Comparison of ENCODE assay signal across 25 cellular contexts in the genomic region with DNA sequence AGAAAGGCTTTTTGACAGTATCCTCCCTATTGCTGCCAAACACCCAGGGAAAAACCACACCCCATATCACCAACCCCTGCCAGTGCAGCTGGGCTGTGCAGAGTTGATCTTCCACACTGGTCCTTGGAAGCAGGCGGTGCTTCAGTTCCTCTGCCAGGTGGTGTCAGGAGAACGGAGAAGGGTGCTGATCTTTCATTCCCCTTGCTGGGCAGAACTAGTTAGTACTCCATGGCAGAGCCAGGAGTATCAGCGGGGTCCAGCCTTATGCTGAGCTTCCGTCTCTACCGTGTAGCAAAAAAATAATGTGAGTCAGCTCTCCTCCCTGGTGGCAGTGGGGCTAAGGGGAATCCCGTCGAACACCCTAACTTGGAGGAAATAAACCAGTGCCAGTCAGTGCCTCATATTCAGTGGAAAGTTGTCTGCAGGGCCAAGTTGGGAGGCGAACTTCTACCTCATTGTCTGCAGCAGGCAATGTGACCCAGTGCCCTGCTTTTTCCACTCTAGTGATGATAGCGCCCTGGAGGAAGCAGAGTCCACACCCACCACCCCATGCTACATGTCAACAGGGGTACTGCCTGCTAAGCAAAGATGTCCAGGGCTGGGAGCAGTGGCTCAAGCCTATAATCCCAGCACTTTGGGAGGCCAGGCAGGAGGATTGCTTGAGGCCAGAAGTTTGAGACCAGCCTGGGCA.
DNase-seq lines count a peak whose midpoint lies in the region; ATAC-seq, FAIRE-seq and TF ChIP-seq lines count a peak whose summit lies in the region.
"Had no signal": no experiment of that assay in that cellular context is flagged by ENCODE, and none has a peak within 500 bp of the region (broad histone marks: within the 10 kb centered on the region; RNA-seq: fewer than 3 reads in every experiment).

No MANE protein-coding gene starts in this region.

- peak overlapping the region; percentile 47 for H4K91ac ChIP-seq in H1 (replicated peaks; ENCODE audit: insufficient read length, low read length)

- no peak overlapping the region for H3K56ac ChIP-seq in H1 (replicated peaks; ENCODE audit: insufficient read length, low read depth, low read length)

- FAIRE-seq in H1 (lab: Jason Lieb, UNC): no peak
- FAIRE-seq: HTR-8/SVneo had no signal

- H3K4me1 ChIP-seq in HEK293 (ENCODE audit: control insufficient read depth, insufficient read depth, low read length) (peaks cover 55% of the 10 kb centered on the region), H1 (replicated peaks in 1 of 4; ENCODE audit: control insufficient read depth in 3 of 4, insufficient read depth in 4 of 4, low read length in 3 of 4) (no peaks in the 10 kb centered on the region; a peak in 1 of 7 replicates)
- H3K4me1 ChIP-seq: colonic mucosa had no signal

- no peak overlapping the region for H2AFZ ChIP-seq in H1 (ENCODE audit: low read length)

- CTCF ChIA-PET in HEK293 (lab: Yijun Ruan, JAX) (interaction anchor here (0.7 kb wide), 1 partner anchor 25 kb away, joined by 4 read pairs; no protein-coding TSS in a partner anchor), H1 (lab: Charles Lee; ENCODE audit: partially characterized antibody) (interaction anchor here (1.1 to 1.4 kb wide), 2 partner anchors 8 to 30 kb away, joined by 3 read pairs; no protein-coding TSS in a partner anchor)

- no peak overlapping the region for H3K23ac ChIP-seq in H1 (ENCODE audit: insufficient read length)

- H3K9me3 ChIP-seq in HEK293 (ENCODE audit: control insufficient read depth, insufficient read depth, low read depth, low read length) (no peaks in the 10 kb centered on the region), H1 (ENCODE audit: insufficient read depth in 2 of 2, low read depth in 1 of 2, low read length in 1 of 2) (no peaks in the 10 kb centered on the region)
- H3K9me3 ChIP-seq: colonic mucosa, SK-N-SH, testis had no signal

- DNase-seq in Caki2 (ENCODE audit: low read depth): peak; percentile 12
- no peak for DNase-seq in H1 (ENCODE audit: low read depth in 1 of 2, low spot score in 2 of 2)
- DNase-seq in omental fat pad (ENCODE audit: low spot score): no peak
- no peak for DNase-seq in caudate nucleus (lab: John Stamatoyannopoulos, UW)
- DNase-seq in activated CD4-positive, alpha-beta T cell treated with anti-CD3 and anti-CD28 coated beads for 1 hour: no peak
- DNase-seq: activated CD4-positive, alpha-beta T cell treated with anti-CD3 and anti-CD28 coated beads, Interleukin-2, amount 50 U/mL, for 1 hour; activated CD8-positive, alpha-beta memory T cell treated with anti-CD3 and anti-CD28 coated beads, Interleukin-2, amount 50 U/mL, for 4 hours; brain microvascular endothelial cell; CD4-positive, alpha-beta memory T cell; colonic mucosa; KG1; mesendoderm; MV-4-11; naive thymus-derived CD4-positive, alpha-beta T cell; NCI-H187; NCI-H446 treated with DMSO at 0.1 percent for 48 hours; SK-N-SH; stimulated activated CD4-positive, alpha-beta T cell treated with anti-CD3 and anti-CD28 coated beads, Interleukin-1b, Interleukin-23, amount 100 ng/mL, for 48 hours; stimulated activated naive B cell treated with anti-CD40 and anti-IgM and Interleukin-4, amounts not matched to agents 10 μg/mL and 1 μg/mL and 100 μg/mL, for 72 hours had no signal

- no peak overlapping the region for H4K8ac ChIP-seq in H1 (ENCODE audit: extremely low read depth, insufficient read depth, low read length)

- H2BK20ac ChIP-seq in H1 (ENCODE audit: low read length): no peak overlapping the region

- peaks cover 5% of the 10 kb centered on the region; the same call in 1 of the 2 replicates for H3K79me1 ChIP-seq in H1 (ENCODE audit: low read depth, low read length)

- H2AK5ac ChIP-seq in H1 (ENCODE audit: low read depth, low read length): no peak overlapping the region

- no peak overlapping the region for H3K4me2 ChIP-seq in H1 (ENCODE audit: insufficient read depth in 1 of 2, low read depth in 2 of 2, low read length in 2 of 2)
- H3K4me2 ChIP-seq: SK-N-SH had no signal

- H3K4me3 ChIP-seq in HEK293 (ENCODE audit: low read depth, low read length) (no peak overlapping the region), H1 (ENCODE audit: extremely low read depth in 1 of 4, insufficient read depth in 2 of 4, low read depth in 3 of 4, low read length in 4 of 4) (no peak overlapping the region)
- H3K4me3 ChIP-seq: colonic mucosa, testis had no signal

- H4K5ac ChIP-seq in H1 (ENCODE audit: insufficient read length, low read depth, low read length): no peak overlapping the region

- no peaks in the 10 kb centered on the region; a peak in 1 of 7 replicates for H3K27me3 ChIP-seq in H1 (replicated peaks in 1 of 4; ENCODE audit: control insufficient read depth in 3 of 4, extremely low read depth in 1 of 4, insufficient read depth in 3 of 4, low read length in 3 of 4)
- H3K27me3 ChIP-seq: brain microvascular endothelial cell, colonic mucosa, testis had no signal

- peak overlapping the region; percentile 45; the same call in 1 of the 2 replicates for H3K27ac ChIP-seq in HEK293 (ENCODE audit: extremely low read depth, low read depth, low read length)
- H3K27ac ChIP-seq in H1 (ENCODE audit: low read depth, low read length): no peak overlapping the region
- H3K27ac ChIP-seq in caudate nucleus (ENCODE audit: low read depth, low read length): no peak overlapping the region
- H3K27ac ChIP-seq: brain microvascular endothelial cell, colonic mucosa, RWPE1, testis, VCaP had no signal

- TF ChIP-seq EP300 in H1 (IDR thresholded peaks at IDR 0.05; ENCODE audit: borderline replicate concordance in 1 of 2, low read depth in 2 of 2, low read length in 2 of 2): no peak

- no peak overlapping the region for H3K18ac ChIP-seq in H1 (ENCODE audit: extremely low read depth, low read length)

- H2BK5ac ChIP-seq in H1 (ENCODE audit: low read depth, low read length): no peak overlapping the region

- no peak for TF ChIP-seq RAD21 in H1 (IDR thresholded peaks at IDR 0.05 in 1 of 2, conservative IDR thresholded peaks at IDR 0.05 in 1 of 2; ENCODE audit: low read depth in 2 of 2, low read length in 2 of 2)

- no peak overlapping the region for H3K4ac ChIP-seq in H1 (replicated peaks; ENCODE audit: insufficient read length, low read depth, low read length)

- H3K9ac ChIP-seq in H1 (replicated peaks in 1 of 4; ENCODE audit: extremely low read depth in 1 of 4, low read depth in 3 of 4, low read length in 3 of 4): no peak overlapping the region
- H3K9ac ChIP-seq: SK-N-SH had no signal

- in situ Hi-C loops in Caki2 (cut with HindIII; ENCODE audit: low pct_unique_long_range_greater_than_20kb, low sequenced_read_pairs): no loop called here

- peaks cover 0 to 3% of the 10 kb centered on the region in 2 experiments for H4K20me1 ChIP-seq in H1 (replicated peaks in 1 of 2; ENCODE audit: control insufficient read depth in 1 of 2, insufficient read depth in 2 of 2, low read length in 2 of 2)

- POLR2A ChIA-PET in HEK293 (lab: Yijun Ruan, JAX) (interaction anchor here (0.5 to 1.2 kb wide), 3 partner anchors 10 to 162 kb away, joined by 3 read pairs; no protein-coding TSS in a partner anchor), H1 (lab: Charles Lee; ENCODE audit: partially characterized antibody) (interaction anchor here (1.2 kb wide), 1 partner anchor 11 kb away, joined by 3 read pairs; no protein-coding TSS in a partner anchor)

- TF ChIP-seq CTCF in HEK293 (tag by site-specific recombination; IDR thresholded peaks at IDR 0.05) (no peak), H1 (IDR thresholded peaks at IDR 0.05; ENCODE audit: control extremely low read depth in 1 of 3, insufficient read depth in 1 of 3, low read depth in 1 of 3, low read length in 3 of 3) (no peak), omental fat pad (IDR thresholded peaks at IDR 0.05) (no peak)

- ATAC-seq in omental fat pad (ENCODE audit: low FRiP score): peak; percentile 62
- ATAC-seq in GM21619 (IDR thresholded peaks at IDR 0.05; ENCODE audit: unreplicated experiment): no peak
- ATAC-seq: naive thymus-derived CD4-positive, alpha-beta T cell; stimulated activated naive B cell treated with anti-CD40 and anti-IgM and Interleukin-4, amounts not matched to agents 10 μg/mL and 1 μg/mL and 100 μg/mL, for 72 hours had no signal

- no peaks in the 10 kb centered on the region for H3K23me2 ChIP-seq in H1 (ENCODE audit: low read depth, low read length)

- TF ChIP-seq POLR2A in H1 (IDR thresholded peaks at IDR 0.05; ENCODE audit: control extremely low read depth in 1 of 2, low read depth in 2 of 2, low read length in 2 of 2): no peak

- no peak overlapping the region for H3K14ac ChIP-seq in H1 (ENCODE audit: insufficient read length)

- H3K79me2 ChIP-seq in H1 (ENCODE audit: control insufficient read depth in 1 of 2, insufficient read depth in 2 of 2, low read length in 2 of 2): no peaks in the 10 kb centered on the region

- no peak overlapping the region for H2BK120ac ChIP-seq in H1 (replicated peaks; ENCODE audit: low read depth, low read length)

- H3K36me3 ChIP-seq in HEK293 (ENCODE audit: control insufficient read depth in 2 of 2, insufficient read depth in 1 of 2, low read length in 2 of 2) (no peaks in the 10 kb centered on the region), H1 (ENCODE audit: control insufficient read depth in 2 of 4, insufficient read depth in 4 of 4, low read length in 3 of 4) (no peaks in the 10 kb centered on the region)
- H3K36me3 ChIP-seq: brain microvascular endothelial cell, colonic mucosa had no signal

- no peak overlapping the region for H2BK15ac ChIP-seq in H1 (ENCODE audit: low read length)

- H2BK12ac ChIP-seq in H1 (ENCODE audit: low read depth, low read length): no peak overlapping the region; the same call in 1 of the 2 replicates

- WGBS in H1 (ENCODE audit: extremely low coverage in 1 of 2, insufficient coverage in 1 of 2, insufficient read length in 1 of 2, insufficient replicate concordance in 2 of 2, low coverage in 1 of 2, low lambda C conversion rate in 2 of 2, missing lambda C conversion rate in 1 of 2), 2 experiments: 88% methylated on average over 9 of the region's 9 CpGs; no CpG with 5 or more reads in 1 of the 2 experiments

TF ChIP-seq in HEK293, 187 proteins besides CTCF, POLR2A, EP300 and RAD21 (continues in another document):
- TF ChIP-seq ZNF560 (tag by site-specific recombination; IDR thresholded peaks at IDR 0.05; ENCODE audit: borderline replicate concordance) (no peak), ZNF530 (tag by site-specific recombination; IDR thresholded peaks at IDR 0.05; ENCODE audit: low read depth) (no peak), ZNF138 (tag by site-specific recombination; IDR thresholded peaks at IDR 0.05; ENCODE audit: borderline replicate concordance) (no peak), ZNF23 (tag by site-specific recombination; IDR thresholded peaks at IDR 0.05; ENCODE audit: borderline replicate concordance) (no peak), ZNF544 (tag by site-specific recombination; IDR thresholded peaks at IDR 0.05) (no peak)

TF ChIP-seq in H1, 55 proteins besides CTCF, POLR2A, EP300 and RAD21 (continues in another document):
- no peak for TF ChIP-seq PHF8 (conservative IDR thresholded peaks at IDR 0.05; ENCODE audit: low read depth, low read length)
